Comparison of ENCODE assay signal across 16 cellular contexts in the genomic region with DNA sequence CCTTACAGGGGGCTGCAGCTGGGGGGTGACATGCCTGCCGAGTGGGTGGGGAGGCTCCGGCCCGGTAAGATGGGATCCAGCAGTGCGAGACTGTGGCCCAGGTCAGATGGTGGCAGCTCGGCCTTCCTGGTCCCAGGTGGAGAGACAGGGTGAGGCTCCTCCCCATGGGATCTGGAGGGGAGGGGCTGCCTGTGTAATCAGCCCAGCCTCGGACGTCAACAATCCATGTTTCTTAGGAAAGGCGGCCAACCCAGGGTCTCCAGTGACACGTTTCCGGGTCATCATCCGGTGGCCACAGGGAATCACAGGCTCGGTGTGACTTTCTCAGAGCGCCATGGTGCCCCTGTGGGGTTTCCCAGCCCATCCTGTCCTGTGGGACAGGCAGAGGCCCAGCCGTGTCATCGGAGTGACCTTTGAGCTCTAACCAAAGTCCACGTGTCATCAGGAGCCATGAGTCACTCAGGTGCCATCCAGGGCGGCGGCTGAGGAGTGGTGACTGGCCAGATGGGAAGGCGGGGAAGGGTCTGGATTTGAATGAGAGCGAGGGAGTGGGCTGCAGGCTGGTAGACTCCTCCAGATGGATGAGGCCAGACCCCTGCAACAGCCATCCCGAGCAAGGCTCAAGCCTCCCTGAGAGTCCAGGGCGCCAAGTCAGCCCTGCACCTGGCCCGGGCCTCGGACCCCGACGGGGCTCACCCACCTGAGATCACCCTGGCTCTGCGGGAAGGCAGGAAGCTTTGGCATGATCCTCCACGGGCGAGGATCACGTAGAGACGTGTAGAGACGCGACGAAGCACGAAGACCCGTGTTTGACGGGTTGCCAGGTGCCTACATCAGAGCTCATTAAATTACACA. TPM values are rescaled to one million over a fixed set of nuclear protein-coding genes. Genes with fewer than 3 reads are reported as not detected.
DNase-seq lines count a peak whose midpoint lies in the region; ATAC-seq, FAIRE-seq and TF ChIP-seq lines count a peak whose summit lies in the region.
"Had no signal": no experiment of that assay in that cellular context is flagged by ENCODE, and none has a peak within 500 bp of the region (broad histone marks: within the 10 kb centered on the region; RNA-seq: fewer than 3 reads in every experiment).

No MANE protein-coding gene starts in this region.

- H3K27me3 Mint-ChIP-seq in GM23338 (ENCODE audit: insufficient read depth, low read depth, poor library complexity) (peaks cover 48% of the 10 kb centered on the region), glutamatergic neuron (ENCODE audit: unreplicated experiment) (peaks cover 12% of the 10 kb centered on the region)

- no peaks in the 10 kb centered on the region for H3K79me2 ChIP-seq in GM23338 (replicated peaks; ENCODE audit: insufficient read depth)
- peaks cover 14% of the 10 kb centered on the region for H3K79me2 ChIP-seq in PC-3 (ENCODE audit: low read length)

- FAIRE-seq in pancreas (lab: Jason Lieb, UNC), result no peak
- FAIRE-seq: G401.6 had no signal

- H3K4me2 ChIP-seq in GM23338 (no peak overlapping the region), PC-3 (ENCODE audit: low read length) (peak overlapping the region; percentile 22; the same call in 1 of the 2 replicates)

- H3K4me3 ChIP-seq in GM23338, result no peak overlapping the region
- H3K4me3 ChIP-seq in PC-3 (ENCODE audit: low read length), result no peak overlapping the region
- no peak overlapping the region for H3K4me3 ChIP-seq in pancreas

- H4K20me1 ChIP-seq in GM23338 (replicated peaks; ENCODE audit: insufficient read depth), result no peaks in the 10 kb centered on the region; the same call in 1 of the 2 replicates
- H4K20me1 ChIP-seq in PC-3 (ENCODE audit: low read length), result no peaks in the 10 kb centered on the region

- H3K27ac ChIP-seq in GM23338 (ENCODE audit: low read depth) (no peak overlapping the region), PC-3 (ENCODE audit: low read length) (peak overlapping the region; percentile 51), pancreas (no peak overlapping the region)

- no peaks in the 10 kb centered on the region for H3F3A ChIP-seq in GM23338 (replicated peaks; ENCODE audit: low read depth)
- no peaks in the 10 kb centered on the region for H3F3A ChIP-seq in PC-3 (ENCODE audit: low read length, unreplicated experiment)

- intact Hi-C loops in PC-3 (cut with micrococcal nuclease) (no loop called here), pancreas (cut with DNase I) (no loop called here)

- no peak overlapping the region for H2AFZ ChIP-seq in GM23338
- H2AFZ ChIP-seq in PC-3 (ENCODE audit: low read length), result no peak overlapping the region

- DNase-seq in GM23338 (ENCODE audit: low spot score) (no peak), PC-3 (peak; percentile 75), glutamatergic neuron (no peak), pancreas (peak in 5 of 6 donors; percentile 5 to 72 (median 21)), HPDE6-E6E7 (ENCODE audit: extremely low spot score) (no peak), GM19238 (ENCODE audit: insufficient read length, low spot score) (no peak), NCI-H187 (lab: John Stamatoyannopoulos, UW) (no peak), Kasumi-1 (lab: John Stamatoyannopoulos, UW) (no peak)
- DNase-seq: C1 segment of cervical spinal cord, dermis blood vessel endothelial cell, HCEC 1CT, NCI-H1105 treated with DMSO at 0.1 percent for 48 hours, NCI-H510A, SHP77 had no signal

- no peak overlapping the region for H3K27ac Mint-ChIP-seq in GM23338
- H3K27ac Mint-ChIP-seq in glutamatergic neuron (ENCODE audit: unreplicated experiment), result peak overlapping the region; percentile 17

- H3K9me2 ChIP-seq in GM23338 (ENCODE audit: insufficient read depth) (no peaks in the 10 kb centered on the region), PC-3 (replicated peaks; ENCODE audit: low read length) (no peaks in the 10 kb centered on the region)

- no TSS peak for BruUV-seq in PC-3 (replicated peaks; lab: Mats Ljungman, UMichigan)

- POLR2A ChIA-PET in PC-3 (lab: Charles Lee; ENCODE audit: unreplicated experiment), result no interaction called here

- CTCF ChIA-PET in PC-3 (lab: Charles Lee), result no interaction called here

- H3K9ac ChIP-seq in PC-3 (ENCODE audit: low read length), result peak overlapping the region; percentile 37; the same call in 1 of the 2 replicates

- H3K4me1 Mint-ChIP-seq in GM23338 (peaks cover 16% of the 10 kb centered on the region), glutamatergic neuron (ENCODE audit: low read depth, unreplicated experiment) (peaks cover 18% of the 10 kb centered on the region)

- no peaks in the 10 kb centered on the region for H3K9me3 ChIP-seq in PC-3 (ENCODE audit: low read length)
- H3K9me3 ChIP-seq in pancreas, result no peaks in the 10 kb centered on the region

- no peak overlapping the region for H3K4me3 Mint-ChIP-seq in GM23338
- H3K4me3 Mint-ChIP-seq in glutamatergic neuron (ENCODE audit: unreplicated experiment), result no peak overlapping the region

- peaks cover 8% of the 10 kb centered on the region; the same call in 1 of the 2 replicates for H3K4me1 ChIP-seq in GM23338 (ENCODE audit: insufficient read depth)
- peaks cover 15% of the 10 kb centered on the region for H3K4me1 ChIP-seq in PC-3 (ENCODE audit: insufficient read depth, low read length)
- H3K4me1 ChIP-seq in pancreas, result peaks cover 9 to 17% (median 10%) of the 10 kb centered on the region in 3 donors

- TF ChIP-seq CTCF in GM23338 (conservative IDR thresholded peaks at IDR 0.05; ENCODE audit: low read depth in 2 of 2) (no peak), PC-3 (conservative IDR thresholded peaks at IDR 0.05; ENCODE audit: low read depth, low read length) (no peak), glutamatergic neuron (IDR thresholded peaks at IDR 0.05; ENCODE audit: partially characterized antibody, unreplicated experiment) (no peak), pancreas (IDR thresholded peaks at IDR 0.05) (no peak)

- WGBS in pancreas, 2 donors, result 76 to 77% methylated on average over 37 of the region's 37 CpGs

- peaks cover 1% of the 10 kb centered on the region; the same call in 1 of the 3 replicates for H3K9me3 Mint-ChIP-seq in GM23338
- peaks cover 5% of the 10 kb centered on the region for H3K9me3 Mint-ChIP-seq in glutamatergic neuron (ENCODE audit: unreplicated experiment)

- ATAC-seq in GM23338 (peak; percentile 18), PC-3 (peak; percentile 24), pancreas (peak in 1 of 4 donors; percentile 7)

- no peaks in the 10 kb centered on the region for H3K36me3 ChIP-seq in GM23338 (ENCODE audit: insufficient read depth)
- H3K36me3 ChIP-seq in PC-3 (ENCODE audit: low read depth, low read length), result no peaks in the 10 kb centered on the region
- H3K36me3 ChIP-seq in pancreas, result no peaks in the 10 kb centered on the region

- H3K27me3 ChIP-seq in GM23338 (ENCODE audit: insufficient read depth) (peaks cover 65% of the 10 kb centered on the region), PC-3 (ENCODE audit: low read length) (no peaks in the 10 kb centered on the region), pancreas (no peaks in the 10 kb centered on the region)

- H3K36me3 Mint-ChIP-seq in GM23338 (ENCODE audit: low read depth), result no peaks in the 10 kb centered on the region
- no peaks in the 10 kb centered on the region for H3K36me3 Mint-ChIP-seq in glutamatergic neuron (ENCODE audit: unreplicated experiment)

TF ChIP-seq in GM23338, 12 proteins besides CTCF, POLR2A, EP300 and RAD21 (continues in another document):
- TF ChIP-seq CREB1 (CRISPR knock-in tag; IDR thresholded peaks at IDR 0.05; ENCODE audit: low read depth) (no peak), POLR2AphosphoS5 (IDR thresholded peaks at IDR 0.05; ENCODE audit: low read depth) (no peak), JUNB (IDR thresholded peaks at IDR 0.05; ENCODE audit: unreplicated experiment) (no peak), EZH2phosphoT487 (IDR thresholded peaks at IDR 0.05; ENCODE audit: unreplicated experiment) (no peak), EZH2 (IDR thresholded peaks at IDR 0.05; ENCODE audit: low read depth, unreplicated experiment) (no peak), STAT1 (IDR thresholded peaks at IDR 0.05; ENCODE audit: unreplicated experiment) (no peak)

RNA-seq across cellular contexts. Expression of a gene that starts 6.6 kb away (rescaled TPM):
- total RNA-seq in GM23338 (2014; rRNA removed; shearing (Covaris generic)), result 2.3 and 4.8 TPM in 2 replicates
- polyA plus RNA-seq in GM23338 (2016; fragmentation: Nextera tagmentation; extraction: Ambion mirVana) (6.7 and 7.9 TPM in 2 replicates), pancreas (10 to 100 TPM; 31.9 to 46.4 TPM)
- total RNA-seq in PC-3 (2014; rRNA removed) (233 and 379 TPM in 2 replicates), glutamatergic neuron (ENCODE audit: unreplicated experiment) (218 TPM), pancreas (10 to 100 TPM; 13.2 to 29.4 (median 21.3) TPM)

RNA-seq across cellular contexts. Expression of a gene that starts 6.8 kb away (rescaled TPM):
- total RNA-seq in GM23338 (2014; rRNA removed; shearing (Covaris generic)), result 52.9 and 65.3 TPM in 2 replicates
- 101 and 113 TPM in 2 replicates for polyA plus RNA-seq in GM23338 (2016; fragmentation: Nextera tagmentation; extraction: Ambion mirVana)
- total RNA-seq in PC-3 (2014; rRNA removed), result 749 and 758 TPM in 2 replicates
- 18.4 TPM for total RNA-seq in glutamatergic neuron (ENCODE audit: unreplicated experiment)
- total RNA-seq in pancreas, result 10 to 100 TPM in 2 of 6 donors, 1 to 10 TPM in 4; 4.3 to 19.4 (median 6.6) TPM
- polyA plus RNA-seq in pancreas, result 10 to 100 TPM; 25.9 to 45.0 TPM

RNA-seq across cellular contexts. Expression of a gene that starts 13.4 kb away (rescaled TPM):
- 144 and 185 TPM in 2 replicates for total RNA-seq in GM23338 (2014; rRNA removed; shearing (Covaris generic))
- polyA plus RNA-seq in GM23338 (2016; fragmentation: Nextera tagmentation; extraction: Ambion mirVana) (12.3 and 13.2 TPM in 2 replicates), pancreas (100 to 1,000 TPM in 1 of 2 donors, 10 to 100 TPM in 1; 94.7 to 166 TPM)
- total RNA-seq in PC-3 (2014; rRNA removed) (273 and 377 TPM in 2 replicates), glutamatergic neuron (ENCODE audit: unreplicated experiment) (914 TPM), pancreas (100 to 1,000 TPM in 1 of 6 donors, 10 to 100 TPM in 5; 40.5 to 107 (median 64.0) TPM)

RNA-seq across cellular contexts. Expression of a gene that starts 24.6 kb away (rescaled TPM):
- total RNA-seq in GM23338 (2014; rRNA removed; shearing (Covaris generic)), result not detected in 2 replicates
- polyA plus RNA-seq in GM23338 (2016; fragmentation: Nextera tagmentation; extraction: Ambion mirVana) (0.66 and 1.1 TPM in 2 replicates), pancreas (under 1 TPM; 0.15 to 0.35 TPM)
- total RNA-seq in PC-3 (2014; rRNA removed) (0.47 and 1.1 TPM in 2 replicates), glutamatergic neuron (ENCODE audit: unreplicated experiment) (0.32 TPM), pancreas (under 1 TPM in 2 of 6 donors, not detected in 4; 0.04 to 0.32 TPM)
- total RNA-seq: dermis blood vessel endothelial cell had no signal

RNA-seq across cellular contexts. Expression of a gene that starts 40.2 kb away (rescaled TPM):
- 2.2 and 3.3 TPM in 2 replicates for total RNA-seq in GM23338 (2014; rRNA removed; shearing (Covaris generic))
- polyA plus RNA-seq in GM23338 (2016; fragmentation: Nextera tagmentation; extraction: Ambion mirVana) (0.94 and 1.4 TPM in 2 replicates), pancreas (1 to 10 TPM in 1 of 2 donors, under 1 TPM in 1; 0.52 to 2.8 TPM)
- total RNA-seq in PC-3 (2014; rRNA removed) (14.0 and 18.3 TPM in 2 replicates), glutamatergic neuron (ENCODE audit: unreplicated experiment) (0.29 TPM), pancreas (1 to 10 TPM in 2 of 6 donors, under 1 TPM in 4; 0.16 to 1.5 (median 0.40) TPM)
- total RNA-seq: skeletal muscle tissue had no signal

Comparison
In these comparisons a context has a peak if more than half of its experiments do, and no peak if none do; other contexts are left out.
1. DNase-seq: peak in PC-3 (single experiment) and pancreas (5 of 6); none in GM23338 (single experiment), glutamatergic neuron (single experiment), HPDE6-E6E7 (single experiment), GM19238 (single experiment), NCI-H187 (0 of 2) and Kasumi-1 (0 of 2).
2. RNA of a gene that starts 6.8 kb away (total RNA-seq): 749 to 758 TPM in PC-3; 52.9 to 65.3 TPM in GM23338, 18.4 TPM in glutamatergic neuron (single experiment) and 4.3 to 19.4 TPM in pancreas; every median in the first group is over 10 times any median in the second.